ENCODE assay signal across 13 cellular contexts in the genomic region with DNA sequence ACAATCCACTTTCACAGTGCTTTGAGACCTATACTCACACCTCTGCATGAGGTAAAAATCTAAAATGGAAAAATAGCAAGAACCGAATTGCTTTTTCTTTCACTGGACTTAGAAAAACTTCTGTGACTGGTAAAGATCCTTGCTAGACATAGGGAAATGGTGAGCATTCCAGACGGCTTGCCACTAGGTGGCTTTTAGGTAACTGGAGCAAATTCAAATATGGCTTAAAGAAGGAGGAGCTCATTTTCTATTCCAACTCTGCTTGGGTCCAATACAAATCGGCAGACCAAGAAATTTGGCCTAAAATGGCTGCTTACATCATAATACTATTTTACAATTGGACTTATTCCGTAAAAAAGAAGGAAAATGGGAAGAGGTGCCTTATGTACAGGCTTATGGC.
DNase-seq lines count a peak whose midpoint lies in the region; TF ChIP-seq lines count a peak whose summit lies in the region.
"Had no signal": no experiment of that assay in that cellular context is flagged by ENCODE, and none has a peak within 500 bp of the region (broad histone marks: within the 10 kb centered on the region; RNA-seq: fewer than 3 reads in every experiment).

No MANE protein-coding gene starts in this region.

- H3K27ac Mint-ChIP-seq in endothelial cell (ENCODE audit: unreplicated experiment), result no peak overlapping the region

- H3K4me3 Mint-ChIP-seq in endothelial cell (ENCODE audit: unreplicated experiment), result no peak overlapping the region
- H3K4me3 Mint-ChIP-seq: naive thymus-derived CD4-positive, alpha-beta T cell had no signal

- no peaks in the 10 kb centered on the region for H3K36me3 ChIP-seq in OCI-LY3 (replicated peaks; ENCODE audit: low read depth, low read length)

- no peaks in the 10 kb centered on the region for H3K9me3 Mint-ChIP-seq in endothelial cell (ENCODE audit: unreplicated experiment)

- no peaks in the 10 kb centered on the region for H3K9me3 ChIP-seq in OCI-LY3 (ENCODE audit: insufficient read depth, low read length)

- intact Hi-C loops in posterior cingulate gyrus (cut with DNase I), result no loop called here

- no peak overlapping the region for H3K27ac ChIP-seq in OCI-LY3 (ENCODE audit: low read length)

- TF ChIP-seq CTCF in OCI-LY3 (IDR thresholded peaks at IDR 0.05; ENCODE audit: low read depth, low read length) (peak; percentile 37), endothelial cell (IDR thresholded peaks at IDR 0.05; ENCODE audit: unreplicated experiment) (peak; percentile 33)

- H3K4me1 ChIP-seq in OCI-LY3 (ENCODE audit: low read length), result no peaks in the 10 kb centered on the region

- H4K20me1 ChIP-seq in OCI-LY3 (ENCODE audit: insufficient read depth, low read length), result no peaks in the 10 kb centered on the region

- H3K36me3 Mint-ChIP-seq in endothelial cell (ENCODE audit: low read depth, unreplicated experiment), result no peaks in the 10 kb centered on the region
- H3K36me3 Mint-ChIP-seq: naive thymus-derived CD4-positive, alpha-beta T cell had no signal

- no peaks in the 10 kb centered on the region for H3K27me3 ChIP-seq in OCI-LY3 (ENCODE audit: low read depth, low read length)

- H3K27me3 Mint-ChIP-seq in endothelial cell (ENCODE audit: unreplicated experiment), result no peaks in the 10 kb centered on the region
- H3K27me3 Mint-ChIP-seq: naive thymus-derived CD4-positive, alpha-beta T cell had no signal

- H2AFZ ChIP-seq in OCI-LY3 (ENCODE audit: low read depth, low read length), result no peak overlapping the region

- no peaks in the 10 kb centered on the region for H3K79me2 ChIP-seq in OCI-LY3 (ENCODE audit: low read length)

- no peak overlapping the region for H3K4me2 ChIP-seq in OCI-LY3 (ENCODE audit: low read length)

- H3K4me1 Mint-ChIP-seq in endothelial cell (ENCODE audit: unreplicated experiment), result no peaks in the 10 kb centered on the region

- H3K4me3 ChIP-seq in OCI-LY3 (ENCODE audit: low read length), result no peak overlapping the region

- no peak overlapping the region for H3K9ac ChIP-seq in OCI-LY3 (ENCODE audit: low read length)

- DNase-seq in SIG-M5 treated with dmso at 0.1 percent for 504 hours (lab: John Stamatoyannopoulos, UW; ENCODE audit: unreplicated experiment), result peak; percentile 22
- DNase-seq in SIG-M5 (lab: John Stamatoyannopoulos, UW), result no peak
- DNase-seq in endothelial cell (ENCODE audit: low spot score), result no peak
- DNase-seq in renal cortical epithelial cell (ENCODE audit: low read depth), result peak; percentile 4
- no peak for DNase-seq in posterior cingulate gyrus
- no peak for DNase-seq in NCI-H1694 (lab: John Stamatoyannopoulos, UW)
- DNase-seq in activated gamma-delta T cell (lab: John Stamatoyannopoulos, UW), result no peak
- DNase-seq: central memory CD4-positive, alpha-beta T cell; naive thymus-derived CD4-positive, alpha-beta T cell; NCI-H774; stimulated activated CD4-positive, alpha-beta T cell treated with anti-CD3 and anti-CD28 coated beads, Interleukin-15, amount 100 ng/mL, for 24 hours; stimulated activated naive CD8-positive, alpha-beta T cell treated with anti-CD3 and anti-CD28 coated beads, Interleukin-15, Interleukin-2, amounts not matched to agents 100 U/mL and 50 U/mL, for 24 hours had no signal

Comparison
In these comparisons a context has a peak if more than half of its experiments do, and no peak if none do; other contexts are left out.
1. DNase-seq: peak in SIG-M5 treated with dmso at 0.1 percent for 504 hours (single experiment) and renal cortical epithelial cell (single experiment); none in SIG-M5 (single experiment), endothelial cell (single experiment), posterior cingulate gyrus (0 of 10), NCI-H1694 (single experiment) and activated gamma-delta T cell (single experiment).